In genomic region chr7:40799493-40800406, GRCh38 we compare ENCODE assay signal across 14 cellular contexts.
"Had no signal": no experiment of that assay in that cellular context is flagged by ENCODE, and none has a peak within 500 bp of the region (broad histone marks: within the 10 kb centered on the region; RNA-seq: fewer than 3 reads in every experiment).

No MANE protein-coding gene starts in this region.

- H3K4me3 ChIP-seq: dorsolateral prefrontal cortex, ovary had no signal

- H3K27me3 Mint-ChIP-seq: activated CD4-positive, alpha-beta memory T cell treated with anti-CD3 and anti-CD28 coated beads, Interleukin-2, amount 10 ng/mL, durations not matched to agents 7 days and 5 days; activated naive CD8-positive, alpha-beta T cell treated with anti-CD3 and anti-CD28 coated beads for 36 hours; stimulated activated naive CD8-positive, alpha-beta T cell treated with anti-CD3 and anti-CD28 coated beads, Interleukin-15, Interleukin-2, amounts not matched to agents 100 ng/mL and 50 ng/mL, for 24 hours had no signal

- H3K9me3 ChIP-seq: ovary had no signal

- H3K4me1 Mint-ChIP-seq: activated CD4-positive, alpha-beta memory T cell treated with anti-CD3 and anti-CD28 coated beads, Interleukin-2, amount 10 ng/mL, durations not matched to agents 7 days and 5 days had no signal

- H3K4me3 Mint-ChIP-seq: activated CD4-positive, alpha-beta memory T cell treated with anti-CD3 and anti-CD28 coated beads, Interleukin-2, amount 10 ng/mL, durations not matched to agents 7 days and 5 days; activated naive CD8-positive, alpha-beta T cell treated with anti-CD3 and anti-CD28 coated beads for 36 hours; stimulated activated naive CD8-positive, alpha-beta T cell treated with anti-CD3 and anti-CD28 coated beads, Interleukin-15, Interleukin-2, amounts not matched to agents 100 ng/mL and 50 ng/mL, for 24 hours had no signal

- FAIRE-seq: urothelium cell line had no signal

- DNase-seq: activated CD4-positive, alpha-beta memory T cell treated with anti-CD3 and anti-CD28 coated beads, Interleukin-2, amount 10 ng/mL, durations not matched to agents 7 days and 5 days; activated CD4-positive, alpha-beta T cell treated with anti-CD3 and anti-CD28 coated beads for 1 hour; activated gamma-delta T cell; activated naive CD8-positive, alpha-beta T cell treated with anti-CD3 and anti-CD28 coated beads for 36 hours; activated T-cell treated with anti-CD3 and anti-CD28 coated beads, Interleukin-2, amount 50 U/mL, for 48 hours; anterior cingulate cortex; dorsolateral prefrontal cortex; glutamatergic neuron; ovary; stimulated activated CD4-positive, alpha-beta T cell treated with anti-CD3 and anti-CD28 coated beads, Interleukin-15, amount 100 ng/mL, for 24 hours; stimulated activated CD4-positive, alpha-beta T cell treated with anti-CD3 and anti-CD28 coated beads, Interleukin-4, amount 100 ng/mL, for 24 hours had no signal

- ATAC-seq: left lobe of liver had no signal

- H3K36me3 Mint-ChIP-seq: activated naive CD8-positive, alpha-beta T cell treated with anti-CD3 and anti-CD28 coated beads for 36 hours had no signal

- H3K27me3 ChIP-seq: dorsolateral prefrontal cortex, ovary had no signal

- H3K27ac Mint-ChIP-seq: activated CD4-positive, alpha-beta memory T cell treated with anti-CD3 and anti-CD28 coated beads, Interleukin-2, amount 10 ng/mL, durations not matched to agents 7 days and 5 days; activated naive CD8-positive, alpha-beta T cell treated with anti-CD3 and anti-CD28 coated beads for 36 hours; stimulated activated naive CD8-positive, alpha-beta T cell treated with anti-CD3 and anti-CD28 coated beads, Interleukin-15, Interleukin-2, amounts not matched to agents 100 ng/mL and 50 ng/mL, for 24 hours had no signal

- H3K27ac ChIP-seq: dorsolateral prefrontal cortex, ovary had no signal

- H3K36me3 ChIP-seq: ovary had no signal

- H3K9me3 Mint-ChIP-seq: activated naive CD8-positive, alpha-beta T cell treated with anti-CD3 and anti-CD28 coated beads for 36 hours; stimulated activated naive CD8-positive, alpha-beta T cell treated with anti-CD3 and anti-CD28 coated beads, Interleukin-15, Interleukin-2, amounts not matched to agents 100 ng/mL and 50 ng/mL, for 24 hours had no signal
